ENCODE assay signal across 20 cellular contexts in the genomic region with DNA sequence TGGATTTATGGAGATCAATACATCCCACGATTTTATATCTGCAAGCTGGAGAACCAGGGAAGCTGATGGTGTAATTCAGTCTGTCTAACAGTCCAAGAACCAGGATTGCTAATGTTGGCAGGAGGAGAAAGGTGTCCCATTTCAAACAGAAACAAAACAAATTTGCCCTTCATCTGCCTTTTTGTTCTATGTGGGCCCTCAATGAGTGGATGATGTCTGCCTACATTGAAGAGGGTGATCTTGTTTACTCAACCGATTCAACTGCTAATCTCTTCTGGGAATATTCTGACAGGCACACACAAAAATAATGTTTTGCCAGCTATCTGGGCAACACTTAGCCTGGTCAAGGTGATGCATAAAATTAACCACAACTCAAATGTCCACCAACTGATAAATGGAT.
"Had no signal": no experiment of that assay in that cellular context is flagged by ENCODE, and none has a peak within 500 bp of the region (broad histone marks: within the 10 kb centered on the region; RNA-seq: fewer than 3 reads in every experiment).

No MANE protein-coding gene starts in this region.

- H3K27me3 ChIP-seq: gastroesophageal sphincter, heart left ventricle, left lung, spleen, upper lobe of right lung had no signal

- DNase-seq: activated CD4-positive, alpha-beta T cell treated with anti-CD3 and anti-CD28 coated beads for 48 hours; activated CD4-positive, CD25-positive, alpha-beta regulatory T cell; activated CD8-positive, alpha-beta T cell treated with anti-CD3 and anti-CD28 coated beads for 36 hours; activated naive CD4-positive, alpha-beta T cell; activated naive CD8-positive, alpha-beta T cell treated with anti-CD3 and anti-CD28 coated beads for 36 hours; activated T-cell treated with anti-CD3 and anti-CD28 coated beads, Interleukin-2, amount 50 U/mL, for 1 hour; amniotic stem cell; effector CD4-positive, alpha-beta T cell; heart left ventricle; kidney; left lung; occipital lobe; posterior cingulate gyrus; spleen; stimulated activated naive B cell treated with anti-CD40 and anti-IgM and Interleukin-4, amounts not matched to agents 10 μg/mL and 1 μg/mL and 100 μg/mL, for 72 hours; upper lobe of right lung had no signal

- H3K9me3 ChIP-seq: gastroesophageal sphincter, left lung, spleen, thoracic aorta, upper lobe of right lung had no signal

- H3K36me3 ChIP-seq: gastroesophageal sphincter, heart left ventricle, left lung, spleen, thoracic aorta, upper lobe of right lung had no signal

- ATAC-seq: activated CD8-positive, alpha-beta T cell treated with anti-CD3 and anti-CD28 coated beads for 36 hours; activated T-helper 17 cell treated with anti-CD3 and anti-CD28 coated beads, Interleukin-2, amount 50 U/mL, for 72 hours; esophagus mucosa; gastroesophageal sphincter; heart left ventricle; left lung; stimulated activated naive B cell treated with anti-CD40 and anti-IgM and Interleukin-4, amounts not matched to agents 10 μg/mL and 1 μg/mL and 100 μg/mL, for 72 hours; upper lobe of right lung had no signal

- H3K4me1 ChIP-seq: gastroesophageal sphincter, heart left ventricle, left lung, spleen, upper lobe of right lung had no signal

- H3K4me3 ChIP-seq: gastroesophageal sphincter, heart left ventricle, left lung, spleen, thoracic aorta, upper lobe of right lung had no signal

- H3K27ac ChIP-seq: gastroesophageal sphincter, heart left ventricle, left lung, spleen, thoracic aorta, upper lobe of right lung had no signal
